Comparison of ENCODE assay signal across 1 cellular context in the genomic region with DNA sequence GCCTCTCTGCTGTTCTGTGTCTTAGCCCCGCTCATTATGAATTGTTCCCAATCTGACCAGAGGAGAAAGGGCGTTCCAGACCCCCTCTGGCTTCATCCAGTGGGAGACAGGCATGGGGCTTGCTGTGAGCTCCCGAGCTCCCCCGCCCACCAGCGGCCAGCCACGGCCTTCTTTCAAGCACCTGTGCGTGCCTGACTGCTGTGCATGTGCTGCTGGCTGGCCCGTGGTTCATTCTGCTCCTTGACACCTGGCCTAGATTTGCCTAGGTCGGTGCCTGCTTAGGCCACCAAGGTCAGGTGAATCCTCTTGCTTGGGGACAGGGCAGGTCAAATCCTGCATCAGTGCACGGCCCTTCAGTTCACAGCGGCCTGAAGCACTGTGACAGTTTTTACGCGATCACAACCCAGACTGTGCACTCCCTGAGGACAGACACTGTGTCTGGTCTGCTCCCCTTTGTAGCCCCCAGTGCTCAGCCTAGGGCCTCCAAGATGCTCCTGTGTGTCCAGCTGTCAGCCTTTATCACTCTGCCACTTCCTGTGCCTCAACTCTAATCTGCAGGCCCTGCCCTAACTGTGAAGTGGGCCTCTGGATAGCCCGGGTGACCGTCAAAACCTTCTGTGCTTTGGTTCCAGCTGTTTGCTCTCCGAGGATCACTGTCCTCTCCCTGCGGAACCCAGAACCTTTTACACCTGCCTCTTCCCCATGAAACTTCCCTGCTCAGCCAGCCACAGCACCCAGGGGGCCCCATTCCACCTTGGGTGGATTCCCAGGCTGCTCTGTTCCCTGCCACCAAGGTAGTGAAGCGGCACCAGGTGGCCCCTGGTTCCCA.
TF ChIP-seq lines count a peak whose summit lies in the region.

No MANE protein-coding gene starts in this region.

TF ChIP-seq in HepG2, 621 proteins besides CTCF, POLR2A, EP300 and RAD21 (continued from another document and continues in another):
- TF ChIP-seq CENPT (CRISPR knock-in tag; IDR thresholded peaks at IDR 0.05; ENCODE audit: low read depth) (no peak), ZNF615 (CRISPR knock-in tag; IDR thresholded peaks at IDR 0.05; ENCODE audit: borderline replicate concordance) (no peak), MBNL3 (CRISPR knock-in tag; conservative IDR thresholded peaks at IDR 0.05) (no peak), ZNF17 (CRISPR knock-in tag; IDR thresholded peaks at IDR 0.05) (no peak), NFATC3 (CRISPR knock-in tag; IDR thresholded peaks at IDR 0.05) (no peak), RBM39 (IDR thresholded peaks at IDR 0.05; ENCODE audit: low read depth, low read length, poor library complexity, severe bottlenecking) (no peak), ASH2L (IDR thresholded peaks at IDR 0.05; ENCODE audit: insufficient read length, low read depth, low read length) (no peak), KLF12 (CRISPR knock-in tag; IDR thresholded peaks at IDR 0.05; ENCODE audit: borderline replicate concordance) (no peak), SIN3A (IDR thresholded peaks at IDR 0.05; ENCODE audit: borderline replicate concordance, low read depth, low read length) (0 out of 2 replicates have a peak, but pooled peaks have one; percentile 37), LCORL (IDR thresholded peaks at IDR 0.05) (no peak), LCORL (CRISPR knock-in tag; IDR thresholded peaks at IDR 0.05) (no peak), YEATS4 (CRISPR knock-in tag; IDR thresholded peaks at IDR 0.05; ENCODE audit: borderline replicate concordance) (no peak; the same call in none of the 2 replicates), ZNF816 (CRISPR knock-in tag; IDR thresholded peaks at IDR 0.05; ENCODE audit: borderline replicate concordance) (no peak), TCF12 (IDR thresholded peaks at IDR 0.05) (no peak), TCF12 (CRISPR knock-in tag; IDR thresholded peaks at IDR 0.05) (no peak), FOXK1 (CRISPR knock-in tag; IDR thresholded peaks at IDR 0.05; ENCODE audit: borderline replicate concordance, low read depth) (no peak), MAFK (conservative IDR thresholded peaks at IDR 0.05 in 1 of 2, IDR thresholded peaks at IDR 0.05 in 1 of 2; ENCODE audit: low read length in 2 of 2) (no peak), ZC3H13 (CRISPR knock-in tag; IDR thresholded peaks at IDR 0.05) (no peak), PCBP2 (optimal IDR thresholded peaks at IDR 0.05; ENCODE audit: low read depth, low read length, poor library complexity, severe bottlenecking) (no peak), IKZF4 (CRISPR knock-in tag; IDR thresholded peaks at IDR 0.05; ENCODE audit: borderline replicate concordance, low read depth, not compliant biosample characterization) (no peak), ZNF619 (CRISPR knock-in tag; IDR thresholded peaks at IDR 0.05) (peak; percentile 85), CBX1 (IDR thresholded peaks at IDR 0.05; ENCODE audit: low read depth) (no peak), ZNF143 (CRISPR knock-in tag; IDR thresholded peaks at IDR 0.05) (no peak), TGIF2 (CRISPR knock-in tag; IDR thresholded peaks at IDR 0.05) (peak; percentile 74; the same call in 1 of the 2 replicates), PHF8 (CRISPR knock-in tag; IDR thresholded peaks at IDR 0.05) (peak; percentile 29; the same call in 1 of the 2 replicates), BRCA1 (CRISPR knock-in tag; IDR thresholded peaks at IDR 0.05) (no peak), NCOR1 (IDR thresholded peaks at IDR 0.05; ENCODE audit: borderline replicate concordance, low read length) (no peak), TARDBP (CRISPR knock-in tag; IDR thresholded peaks at IDR 0.05) (0 out of 2 replicates have a peak, but pooled peaks have one; percentile 19), ZNF253 (CRISPR knock-in tag; IDR thresholded peaks at IDR 0.05; ENCODE audit: borderline replicate concordance) (no peak), SP5 (CRISPR knock-in tag; IDR thresholded peaks at IDR 0.05; ENCODE audit: borderline replicate concordance, low read depth) (no peak), SMARCC2 (IDR thresholded peaks at IDR 0.05) (no peak), ZFP37 (CRISPR knock-in tag; IDR thresholded peaks at IDR 0.05; ENCODE audit: borderline replicate concordance) (no peak), DPF2 (CRISPR knock-in tag; IDR thresholded peaks at IDR 0.05; ENCODE audit: borderline replicate concordance, low read depth) (no peak), GABPB1 (CRISPR knock-in tag; IDR thresholded peaks at IDR 0.05) (peak; percentile 12; the same call in 1 of the 2 replicates)
- TF ChIP-seq, protein P1, sequence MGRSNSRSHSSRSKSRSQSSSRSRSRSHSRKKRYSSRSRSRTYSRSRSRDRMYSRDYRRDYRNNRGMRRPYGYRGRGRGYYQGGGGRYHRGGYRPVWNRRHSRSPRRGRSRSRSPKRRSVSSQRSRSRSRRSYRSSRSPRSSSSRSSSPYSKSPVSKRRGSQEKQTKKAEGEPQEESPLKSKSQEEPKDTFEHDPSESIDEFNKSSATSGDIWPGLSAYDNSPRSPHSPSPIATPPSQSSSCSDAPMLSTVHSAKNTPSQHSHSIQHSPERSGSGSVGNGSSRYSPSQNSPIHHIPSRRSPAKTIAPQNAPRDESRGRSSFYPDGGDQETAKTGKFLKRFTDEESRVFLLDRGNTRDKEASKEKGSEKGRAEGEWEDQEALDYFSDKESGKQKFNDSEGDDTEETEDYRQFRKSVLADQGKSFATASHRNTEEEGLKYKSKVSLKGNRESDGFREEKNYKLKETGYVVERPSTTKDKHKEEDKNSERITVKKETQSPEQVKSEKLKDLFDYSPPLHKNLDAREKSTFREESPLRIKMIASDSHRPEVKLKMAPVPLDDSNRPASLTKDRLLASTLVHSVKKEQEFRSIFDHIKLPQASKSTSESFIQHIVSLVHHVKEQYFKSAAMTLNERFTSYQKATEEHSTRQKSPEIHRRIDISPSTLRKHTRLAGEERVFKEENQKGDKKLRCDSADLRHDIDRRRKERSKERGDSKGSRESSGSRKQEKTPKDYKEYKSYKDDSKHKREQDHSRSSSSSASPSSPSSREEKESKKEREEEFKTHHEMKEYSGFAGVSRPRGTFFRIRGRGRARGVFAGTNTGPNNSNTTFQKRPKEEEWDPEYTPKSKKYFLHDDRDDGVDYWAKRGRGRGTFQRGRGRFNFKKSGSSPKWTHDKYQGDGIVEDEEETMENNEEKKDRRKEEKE (IDR thresholded peaks at IDR 0.05) = no peak
- TF ChIP-seq, protein P2, sequence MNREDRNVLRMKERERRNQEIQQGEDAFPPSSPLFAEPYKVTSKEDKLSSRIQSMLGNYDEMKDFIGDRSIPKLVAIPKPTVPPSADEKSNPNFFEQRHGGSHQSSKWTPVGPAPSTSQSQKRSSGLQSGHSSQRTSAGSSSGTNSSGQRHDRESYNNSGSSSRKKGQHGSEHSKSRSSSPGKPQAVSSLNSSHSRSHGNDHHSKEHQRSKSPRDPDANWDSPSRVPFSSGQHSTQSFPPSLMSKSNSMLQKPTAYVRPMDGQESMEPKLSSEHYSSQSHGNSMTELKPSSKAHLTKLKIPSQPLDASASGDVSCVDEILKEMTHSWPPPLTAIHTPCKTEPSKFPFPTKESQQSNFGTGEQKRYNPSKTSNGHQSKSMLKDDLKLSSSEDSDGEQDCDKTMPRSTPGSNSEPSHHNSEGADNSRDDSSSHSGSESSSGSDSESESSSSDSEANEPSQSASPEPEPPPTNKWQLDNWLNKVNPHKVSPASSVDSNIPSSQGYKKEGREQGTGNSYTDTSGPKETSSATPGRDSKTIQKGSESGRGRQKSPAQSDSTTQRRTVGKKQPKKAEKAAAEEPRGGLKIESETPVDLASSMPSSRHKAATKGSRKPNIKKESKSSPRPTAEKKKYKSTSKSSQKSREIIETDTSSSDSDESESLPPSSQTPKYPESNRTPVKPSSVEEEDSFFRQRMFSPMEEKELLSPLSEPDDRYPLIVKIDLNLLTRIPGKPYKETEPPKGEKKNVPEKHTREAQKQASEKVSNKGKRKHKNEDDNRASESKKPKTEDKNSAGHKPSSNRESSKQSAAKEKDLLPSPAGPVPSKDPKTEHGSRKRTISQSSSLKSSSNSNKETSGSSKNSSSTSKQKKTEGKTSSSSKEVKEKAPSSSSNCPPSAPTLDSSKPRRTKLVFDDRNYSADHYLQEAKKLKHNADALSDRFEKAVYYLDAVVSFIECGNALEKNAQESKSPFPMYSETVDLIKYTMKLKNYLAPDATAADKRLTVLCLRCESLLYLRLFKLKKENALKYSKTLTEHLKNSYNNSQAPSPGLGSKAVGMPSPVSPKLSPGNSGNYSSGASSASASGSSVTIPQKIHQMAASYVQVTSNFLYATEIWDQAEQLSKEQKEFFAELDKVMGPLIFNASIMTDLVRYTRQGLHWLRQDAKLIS (CRISPR knock-in tag; IDR thresholded peaks at IDR 0.05) = no peak
- TF ChIP-seq, protein P3, sequence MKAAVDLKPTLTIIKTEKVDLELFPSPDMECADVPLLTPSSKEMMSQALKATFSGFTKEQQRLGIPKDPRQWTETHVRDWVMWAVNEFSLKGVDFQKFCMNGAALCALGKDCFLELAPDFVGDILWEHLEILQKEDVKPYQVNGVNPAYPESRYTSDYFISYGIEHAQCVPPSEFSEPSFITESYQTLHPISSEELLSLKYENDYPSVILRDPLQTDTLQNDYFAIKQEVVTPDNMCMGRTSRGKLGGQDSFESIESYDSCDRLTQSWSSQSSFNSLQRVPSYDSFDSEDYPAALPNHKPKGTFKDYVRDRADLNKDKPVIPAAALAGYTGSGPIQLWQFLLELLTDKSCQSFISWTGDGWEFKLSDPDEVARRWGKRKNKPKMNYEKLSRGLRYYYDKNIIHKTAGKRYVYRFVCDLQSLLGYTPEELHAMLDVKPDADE (CRISPR knock-in tag; IDR thresholded peaks at IDR 0.05) = no peak
- TF ChIP-seq, protein P4, sequence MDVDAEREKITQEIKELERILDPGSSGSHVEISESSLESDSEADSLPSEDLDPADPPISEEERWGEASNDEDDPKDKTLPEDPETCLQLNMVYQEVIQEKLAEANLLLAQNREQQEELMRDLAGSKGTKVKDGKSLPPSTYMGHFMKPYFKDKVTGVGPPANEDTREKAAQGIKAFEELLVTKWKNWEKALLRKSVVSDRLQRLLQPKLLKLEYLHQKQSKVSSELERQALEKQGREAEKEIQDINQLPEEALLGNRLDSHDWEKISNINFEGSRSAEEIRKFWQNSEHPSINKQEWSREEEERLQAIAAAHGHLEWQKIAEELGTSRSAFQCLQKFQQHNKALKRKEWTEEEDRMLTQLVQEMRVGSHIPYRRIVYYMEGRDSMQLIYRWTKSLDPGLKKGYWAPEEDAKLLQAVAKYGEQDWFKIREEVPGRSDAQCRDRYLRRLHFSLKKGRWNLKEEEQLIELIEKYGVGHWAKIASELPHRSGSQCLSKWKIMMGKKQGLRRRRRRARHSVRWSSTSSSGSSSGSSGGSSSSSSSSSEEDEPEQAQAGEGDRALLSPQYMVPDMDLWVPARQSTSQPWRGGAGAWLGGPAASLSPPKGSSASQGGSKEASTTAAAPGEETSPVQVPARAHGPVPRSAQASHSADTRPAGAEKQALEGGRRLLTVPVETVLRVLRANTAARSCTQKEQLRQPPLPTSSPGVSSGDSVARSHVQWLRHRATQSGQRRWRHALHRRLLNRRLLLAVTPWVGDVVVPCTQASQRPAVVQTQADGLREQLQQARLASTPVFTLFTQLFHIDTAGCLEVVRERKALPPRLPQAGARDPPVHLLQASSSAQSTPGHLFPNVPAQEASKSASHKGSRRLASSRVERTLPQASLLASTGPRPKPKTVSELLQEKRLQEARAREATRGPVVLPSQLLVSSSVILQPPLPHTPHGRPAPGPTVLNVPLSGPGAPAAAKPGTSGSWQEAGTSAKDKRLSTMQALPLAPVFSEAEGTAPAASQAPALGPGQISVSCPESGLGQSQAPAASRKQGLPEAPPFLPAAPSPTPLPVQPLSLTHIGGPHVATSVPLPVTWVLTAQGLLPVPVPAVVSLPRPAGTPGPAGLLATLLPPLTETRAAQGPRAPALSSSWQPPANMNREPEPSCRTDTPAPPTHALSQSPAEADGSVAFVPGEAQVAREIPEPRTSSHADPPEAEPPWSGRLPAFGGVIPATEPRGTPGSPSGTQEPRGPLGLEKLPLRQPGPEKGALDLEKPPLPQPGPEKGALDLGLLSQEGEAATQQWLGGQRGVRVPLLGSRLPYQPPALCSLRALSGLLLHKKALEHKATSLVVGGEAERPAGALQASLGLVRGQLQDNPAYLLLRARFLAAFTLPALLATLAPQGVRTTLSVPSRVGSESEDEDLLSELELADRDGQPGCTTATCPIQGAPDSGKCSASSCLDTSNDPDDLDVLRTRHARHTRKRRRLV (CRISPR knock-in tag; IDR thresholded peaks at IDR 0.05) = no peak
- TF ChIP-seq, protein P5, sequence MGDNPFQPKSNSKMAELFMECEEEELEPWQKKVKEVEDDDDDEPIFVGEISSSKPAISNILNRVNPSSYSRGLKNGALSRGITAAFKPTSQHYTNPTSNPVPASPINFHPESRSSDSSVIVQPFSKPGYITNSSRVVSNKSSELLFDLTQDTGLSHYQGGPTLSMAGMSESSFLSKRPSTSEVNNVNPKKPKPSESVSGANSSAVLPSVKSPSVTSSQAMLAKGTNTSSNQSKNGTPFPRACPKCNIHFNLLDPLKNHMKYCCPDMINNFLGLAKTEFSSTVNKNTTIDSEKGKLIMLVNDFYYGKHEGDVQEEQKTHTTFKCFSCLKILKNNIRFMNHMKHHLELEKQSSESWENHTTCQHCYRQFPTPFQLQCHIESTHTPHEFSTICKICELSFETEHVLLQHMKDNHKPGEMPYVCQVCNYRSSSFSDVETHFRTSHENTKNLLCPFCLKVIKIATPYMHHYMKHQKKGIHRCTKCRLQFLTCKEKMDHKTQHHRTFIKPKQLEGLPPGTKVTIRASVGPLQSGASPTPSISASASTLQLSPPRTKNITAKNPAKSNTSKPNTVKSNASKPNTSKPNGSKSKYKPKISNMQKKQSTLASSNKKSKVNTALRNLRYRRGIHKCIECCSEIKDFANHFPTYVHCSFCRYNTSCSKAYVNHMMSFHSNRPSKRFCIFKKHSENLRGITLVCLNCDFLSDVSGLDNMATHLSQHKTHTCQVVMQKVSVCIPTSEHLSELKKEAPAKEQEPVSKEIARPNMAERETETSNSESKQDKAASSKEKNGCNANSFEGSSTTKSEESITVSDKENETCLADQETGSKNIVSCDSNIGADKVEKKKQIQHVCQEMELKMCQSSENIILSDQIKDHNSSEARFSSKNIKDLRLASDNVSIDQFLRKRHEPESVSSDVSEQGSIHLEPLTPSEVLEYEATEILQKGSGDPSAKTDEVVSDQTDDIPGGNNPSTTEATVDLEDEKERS (CRISPR knock-in tag; IDR thresholded peaks at IDR 0.05) = 0 out of 2 replicates have a peak, but pooled peaks have one; percentile 39
- TF ChIP-seq, protein P6, sequence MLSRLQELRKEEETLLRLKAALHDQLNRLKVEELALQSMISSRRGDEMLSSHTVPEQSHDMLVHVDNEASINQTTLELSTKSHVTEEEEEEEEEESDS (CRISPR knock-in tag; IDR thresholded peaks at IDR 0.05; ENCODE audit: borderline replicate concordance) = no peak
